Comparison of ENCODE assay signal across 31 cellular contexts in genomic region chr2:203629699-203630098, GRCh38.
"Had no signal": no experiment of that assay in that cellular context is flagged by ENCODE, and none has a peak within 500 bp of the region (broad histone marks: within the 10 kb centered on the region; RNA-seq: fewer than 3 reads in every experiment).

No MANE protein-coding gene starts in this region.

- H3K36me3 Mint-ChIP-seq: activated naive CD4-positive, alpha-beta T cell treated with anti-CD3 and anti-CD28 coated beads, Interleukin-2, amount 50 U/mL, for 24 hours; activated naive CD8-positive, alpha-beta T cell treated with anti-CD3 and anti-CD28 coated beads, Interleukin-2, amount 10 ng/mL, durations not matched to agents 7 days and 5 days had no signal

- H3K36me3 ChIP-seq: ascending aorta, Peyer's patch, SJSA1 had no signal

- H3K9me3 Mint-ChIP-seq: activated B cell treated with CpG ODN at 0.5 μM for 24 hours; activated CD4-positive, alpha-beta memory T cell treated with anti-CD3 and anti-CD28 coated beads, Interleukin-2, amount 10 ng/mL, durations not matched to agents 7 days and 5 days; activated naive CD4-positive, alpha-beta T cell treated with anti-CD3 and anti-CD28 coated beads, Interleukin-2, amount 50 U/mL, for 24 hours; activated naive CD8-positive, alpha-beta T cell treated with anti-CD3 and anti-CD28 coated beads, Interleukin-2, amount 10 ng/mL, durations not matched to agents 7 days and 5 days; activated T-cell treated with anti-CD3 and anti-CD28 coated beads, Interleukin-2, amount 50 U/mL, for 24 hours; activated T-helper 2 cell treated with anti-CD3 and anti-CD28 coated beads, Interferon-gamma antibody, Interleukin-2, Interleukin-4, amounts not matched to agents 10 μg/mL and 5 μg/mL and 100 μg/mL, durations not matched to agents 14 hours and 24 hours and 36 hours; T-helper 1 cell treated with Interleukin-12 subunit alpha and Interleukin-12 subunit beta and Interleukin-4 antibody, amounts not matched to agents 30 μg/mL and 1 μg/mL, for 36 hours; T-helper 2 cell treated with Interferon-gamma antibody and Interleukin-4, amounts not matched to agents 5 μg/mL and 100 μg/mL, for 36 hours had no signal

- H3K27me3 Mint-ChIP-seq: activated naive CD4-positive, alpha-beta T cell treated with anti-CD3 and anti-CD28 coated beads, Interleukin-2, amount 50 U/mL, for 24 hours; activated T-cell treated with anti-CD3 and anti-CD28 coated beads, Interleukin-2, amount 50 U/mL, for 24 hours had no signal

- H3K9me2 ChIP-seq: SK-N-SH had no signal

- H3K4me1 Mint-ChIP-seq: activated B cell treated with CpG ODN at 0.5 μM for 24 hours; activated CD4-positive, alpha-beta memory T cell treated with anti-CD3 and anti-CD28 coated beads, Interleukin-2, amount 10 ng/mL, durations not matched to agents 7 days and 5 days; activated naive CD4-positive, alpha-beta T cell treated with anti-CD3 and anti-CD28 coated beads, Interleukin-2, amount 50 U/mL, for 24 hours had no signal

- H3K4me2 ChIP-seq: SK-N-SH had no signal

- ATAC-seq: PC-3 had no signal

- H3K4me3 ChIP-seq: ascending aorta, Peyer's patch, SJSA1 had no signal

- H3K27me3 ChIP-seq: ascending aorta, Peyer's patch, SJSA1 had no signal

- H3K9me3 ChIP-seq: ascending aorta, Peyer's patch, SJSA1, SK-N-SH had no signal

- H3K9ac ChIP-seq: SK-N-SH had no signal

- DNase-seq: activated B cell treated with CpG ODN at 0.5 μM for 24 hours; activated CD4-positive, alpha-beta memory T cell treated with anti-CD3 and anti-CD28 coated beads, Interleukin-2, amount 10 ng/mL, durations not matched to agents 7 days and 5 days; activated CD4-positive, alpha-beta T cell treated with anti-CD3 and anti-CD28 coated beads for 1 hour; activated CD4-positive, alpha-beta T cell treated with anti-CD3 and anti-CD28 coated beads for 48 hours; activated gamma-delta T cell; activated naive CD4-positive, alpha-beta T cell treated with Interleukin-2 at 50 U/mL for 16 hours; activated naive CD8-positive, alpha-beta T cell treated with anti-CD3 and anti-CD28 coated beads, Interleukin-2, amount 10 ng/mL, durations not matched to agents 7 days and 5 days; activated T-cell treated with anti-CD3 and anti-CD28 coated beads, Interleukin-2, amount 50 U/mL, for 24 hours; amygdala; KBM-7; MM.1S; MV-4-11; NCI-H1092; NCI-H1436 treated with DMSO at 0.1 percent for 48 hours; NCI-H1694 treated with DMSO at 0.1 percent for 48 hours; NCI-H2029; NCI-H510A; NCI-H526; NCI-H748 treated with DMSO at 0.1 percent for 48 hours; NK-92 treated with Interleukin-12 subunit alpha and Interleukin-12 subunit beta, amount 100 ng/mL, for 24 hours; PC-3; Peyer's patch; RPMI8226; SHP77 treated with DMSO at 0.1 percent for 48 hours; SK-N-SH had no signal

- H3K27ac Mint-ChIP-seq: activated B cell treated with CpG ODN at 0.5 μM for 24 hours; activated CD4-positive, alpha-beta memory T cell treated with anti-CD3 and anti-CD28 coated beads, Interleukin-2, amount 10 ng/mL, durations not matched to agents 7 days and 5 days; activated naive CD4-positive, alpha-beta T cell treated with anti-CD3 and anti-CD28 coated beads, Interleukin-2, amount 50 U/mL, for 24 hours; activated naive CD8-positive, alpha-beta T cell treated with anti-CD3 and anti-CD28 coated beads, Interleukin-2, amount 10 ng/mL, durations not matched to agents 7 days and 5 days; activated T-cell treated with anti-CD3 and anti-CD28 coated beads, Interleukin-2, amount 50 U/mL, for 24 hours; activated T-helper 2 cell treated with anti-CD3 and anti-CD28 coated beads, Interferon-gamma antibody, Interleukin-2, Interleukin-4, amounts not matched to agents 10 μg/mL and 5 μg/mL and 100 μg/mL, durations not matched to agents 14 hours and 24 hours and 36 hours; T-helper 1 cell treated with Interleukin-12 subunit alpha and Interleukin-12 subunit beta and Interleukin-4 antibody, amounts not matched to agents 30 μg/mL and 1 μg/mL, for 36 hours; T-helper 2 cell treated with Interferon-gamma antibody and Interleukin-4, amounts not matched to agents 5 μg/mL and 100 μg/mL, for 36 hours had no signal

- H3K27ac ChIP-seq: ascending aorta, Peyer's patch, SJSA1 had no signal

- H3K4me3 Mint-ChIP-seq: activated B cell treated with CpG ODN at 0.5 μM for 24 hours; activated CD4-positive, alpha-beta memory T cell treated with anti-CD3 and anti-CD28 coated beads, Interleukin-2, amount 10 ng/mL, durations not matched to agents 7 days and 5 days; activated naive CD4-positive, alpha-beta T cell treated with anti-CD3 and anti-CD28 coated beads, Interleukin-2, amount 50 U/mL, for 24 hours; activated naive CD8-positive, alpha-beta T cell treated with anti-CD3 and anti-CD28 coated beads, Interleukin-2, amount 10 ng/mL, durations not matched to agents 7 days and 5 days; activated T-cell treated with anti-CD3 and anti-CD28 coated beads, Interleukin-2, amount 50 U/mL, for 24 hours; T-helper 1 cell treated with Interleukin-12 subunit alpha and Interleukin-12 subunit beta and Interleukin-4 antibody, amounts not matched to agents 30 μg/mL and 1 μg/mL, for 36 hours; T-helper 2 cell treated with Interferon-gamma antibody and Interleukin-4, amounts not matched to agents 5 μg/mL and 100 μg/mL, for 36 hours had no signal
